In genomic region chrX:35622601-35623000, GRCh38 we compare ENCODE assay signal across 20 cellular contexts.
A peak's percentile ranks its signal among the peaks of the same experiment; 100 is the strongest.
DNase-seq lines count a peak whose midpoint lies in the region; ATAC-seq, FAIRE-seq and TF ChIP-seq lines count a peak whose summit lies in the region.
"Had no signal": no experiment of that assay in that cellular context is flagged by ENCODE, and none has a peak within 500 bp of the region (broad histone marks: within the 10 kb centered on the region; RNA-seq: fewer than 3 reads in every experiment).

No MANE protein-coding gene starts in this region.

- POLR2A ChIA-PET in PC-9 (lab: Charles Lee; ENCODE audit: unreplicated experiment): no interaction called here

- no peaks in the 10 kb centered on the region for H3F3A ChIP-seq in PC-9 (ENCODE audit: insufficient read depth, low read depth)

- DNase-seq in DMS53 (lab: John Stamatoyannopoulos, UW): peak; percentile 33
- no peak for DNase-seq in DMS53 treated with DMSO at 0.1 percent for 48 hours (lab: John Stamatoyannopoulos, UW; ENCODE audit: unreplicated experiment)
- peak; percentile 14 for DNase-seq in ELF-1 (ENCODE audit: low read depth, low spot score)
- DNase-seq in PC-9: no peak
- peak; percentile 69 for DNase-seq in small intestine
- DNase-seq in cerebellum (ENCODE audit: low spot score): no peak
- DNase-seq in BE2C: no peak
- DNase-seq: CD8-positive, alpha-beta memory T cell; COR-L47; GDM1; HCEC 1CT; KBM-7 had no signal

- H3K27me3 ChIP-seq in PC-9 (ENCODE audit: insufficient read depth, low read depth) (no peaks in the 10 kb centered on the region), small intestine (ENCODE audit: control insufficient read depth in 2 of 2, insufficient read depth in 2 of 2, low read length in 2 of 2) (no peaks in the 10 kb centered on the region), BE2C (no peaks in the 10 kb centered on the region)

- no peaks in the 10 kb centered on the region for H3K36me3 ChIP-seq in PC-9 (ENCODE audit: low read depth)
- H3K36me3 ChIP-seq in small intestine (ENCODE audit: control insufficient read depth in 2 of 2, insufficient read depth in 2 of 2, low read length in 2 of 2): no peaks in the 10 kb centered on the region
- H3K36me3 ChIP-seq in BE2C: no peaks in the 10 kb centered on the region
- H3K36me3 ChIP-seq: BLaER1 treated with 17β-estradiol and CSF1 and Interleukin-3, amounts not matched to agents 10 nM and 100 nM had no signal

- H3K79me2 ChIP-seq in PC-9 (ENCODE audit: low read depth): no peaks in the 10 kb centered on the region

- FAIRE-seq in small intestine (lab: Jason Lieb, UNC): no peak
- FAIRE-seq: GM12892, GM18507, H54, HepG2 had no signal

- H3K4me3 ChIP-seq in PC-9: no peak overlapping the region
- no peak overlapping the region for H3K4me3 ChIP-seq in small intestine (ENCODE audit: low read depth in 1 of 2, low read length in 2 of 2)
- H3K4me3 ChIP-seq in BE2C (ENCODE audit: low read depth, low read length): no peak overlapping the region
- H3K4me3 ChIP-seq: BLaER1 treated with 17β-estradiol and CSF1 and Interleukin-3, amounts not matched to agents 10 nM and 100 nM; GM23338 had no signal

- CTCF ChIA-PET in PC-9 (lab: Charles Lee): no interaction called here

- H3K27ac ChIP-seq in PC-9: peak overlapping the region; percentile 37; the same call in 1 of the 2 replicates
- H3K27ac ChIP-seq in small intestine (ENCODE audit: low read depth in 1 of 2, low read length in 1 of 2): no peak overlapping the region
- H3K27ac ChIP-seq: 22Rv1; BLaER1 treated with 17β-estradiol and CSF1 and Interleukin-3, amounts not matched to agents 10 nM and 100 nM had no signal

- H4K20me1 ChIP-seq in PC-9 (ENCODE audit: insufficient read depth): no peaks in the 10 kb centered on the region
- H4K20me1 ChIP-seq: BLaER1 treated with 17β-estradiol and CSF1 and Interleukin-3, amounts not matched to agents 10 nM and 100 nM had no signal

- ATAC-seq in GM18517 (IDR thresholded peaks at IDR 0.05; ENCODE audit: unreplicated experiment): no peak
- ATAC-seq: GM23338, HepG2 had no signal

- no peaks in the 10 kb centered on the region for H3K9me2 ChIP-seq in PC-9 (ENCODE audit: insufficient read depth)

- no peak overlapping the region for H3K4me2 ChIP-seq in PC-9
- H3K4me2 ChIP-seq: BLaER1 treated with 17β-estradiol and CSF1 and Interleukin-3, amounts not matched to agents 10 nM and 100 nM; GM23338 had no signal

- H3K9me3 ChIP-seq in PC-9 (ENCODE audit: insufficient read depth, low read depth) (no peaks in the 10 kb centered on the region), small intestine (ENCODE audit: control insufficient read depth, low read depth) (no peaks in the 10 kb centered on the region), BE2C (no peaks in the 10 kb centered on the region)

- 13 to 53% (median 32%) methylated on average over 5 of the region's 5 CpGs for WGBS in small intestine, 3 donors

- intact Hi-C loops in PC-9 (cut with micrococcal nuclease; ENCODE audit: unreplicated experiment): no loop called here

- TF ChIP-seq CTCF in PC-9 (conservative IDR thresholded peaks at IDR 0.05) (no peak), BE2C (IDR thresholded peaks at IDR 0.05; ENCODE audit: low read depth, low read length) (no peak)

- BruUV-seq in PC-9 (replicated peaks; lab: Mats Ljungman, UMichigan): no TSS peak

- no peaks in the 10 kb centered on the region for H3K4me1 ChIP-seq in PC-9 (replicated peaks; ENCODE audit: insufficient read depth)
- H3K4me1 ChIP-seq in small intestine (ENCODE audit: control insufficient read depth in 2 of 2, insufficient read depth in 1 of 2, low read depth in 1 of 2, low read length in 1 of 2): no peaks in the 10 kb centered on the region
- H3K4me1 ChIP-seq in BE2C: no peaks in the 10 kb centered on the region
- H3K4me1 ChIP-seq: BLaER1 treated with 17β-estradiol and CSF1 and Interleukin-3, amounts not matched to agents 10 nM and 100 nM had no signal

- H2AFZ ChIP-seq in PC-9: no peak overlapping the region
- H2AFZ ChIP-seq: GM23338 had no signal

Comparison
In these comparisons a context has a peak if more than half of its experiments do, and no peak if none do; other contexts are left out.
1. DNase-seq: peak in DMS53 (single experiment), ELF-1 (single experiment) and small intestine (single experiment); none in DMS53 treated with DMSO at 0.1 percent for 48 hours (single experiment), PC-9 (0 of 2), cerebellum (single experiment) and BE2C (single experiment).